Comparison of ENCODE assay signal across 2 cellular contexts in genomic region chr2:160911258-160911657, GRCh38.
A peak's percentile ranks its signal among the peaks of the same experiment; 100 is the strongest.
TF ChIP-seq lines count a peak whose summit lies in the region.

No MANE protein-coding gene starts in this region.

TF ChIP-seq in SK-N-SH, 30 proteins besides CTCF, POLR2A, EP300 and RAD21 (continued from another document):
- no peak for TF ChIP-seq USF1 (IDR thresholded peaks at IDR 0.05; ENCODE audit: borderline replicate concordance, low read depth)
- TF ChIP-seq EZH2phosphoT487 (IDR thresholded peaks at IDR 0.05; ENCODE audit: borderline replicate concordance, low read depth): no peak
- TF ChIP-seq RFX5 (IDR thresholded peaks at IDR 0.05; ENCODE audit: low read length): no peak
- peak; percentile 39; the same call in 1 of the 2 replicates for TF ChIP-seq NFIC (IDR thresholded peaks at IDR 0.05; ENCODE audit: borderline replicate concordance)
- TF ChIP-seq PBX3 (IDR thresholded peaks at IDR 0.05): no peak

TF ChIP-seq in SK-N-SH treated with all-trans-retinoic acid at 6 μM for 48 hours, 23 proteins besides CTCF, POLR2A, EP300 and RAD21:
- TF ChIP-seq PATZ1 (CRISPR knock-in tag; IDR thresholded peaks at IDR 0.05; ENCODE audit: borderline replicate concordance) (no peak), ZNF70 (CRISPR knock-in tag; IDR thresholded peaks at IDR 0.05) (no peak), POU6F1 (CRISPR knock-in tag; IDR thresholded peaks at IDR 0.05; ENCODE audit: borderline replicate concordance, low read depth) (no peak), TCF4 (CRISPR knock-in tag; IDR thresholded peaks at IDR 0.05; ENCODE audit: borderline replicate concordance) (no peak), RARB (CRISPR knock-in tag; IDR thresholded peaks at IDR 0.05) (no peak), ZFP3 (CRISPR knock-in tag; IDR thresholded peaks at IDR 0.05) (no peak)
